In genomic region chr4:87934157-87934704, GRCh38 we compare ENCODE assay signal across 39 cellular contexts. TPM values are rescaled to one million over a fixed set of nuclear protein-coding genes. Genes with fewer than 3 reads are reported as not detected.
"Had no signal": no experiment of that assay in that cellular context is flagged by ENCODE, and none has a peak within 500 bp of the region (broad histone marks: within the 10 kb centered on the region; RNA-seq: fewer than 3 reads in every experiment).

No MANE protein-coding gene starts in this region.

- H3K27ac Mint-ChIP-seq: activated CD4-positive, alpha-beta memory T cell treated with anti-CD3 and anti-CD28 coated beads for 36 hours; activated CD4-positive, alpha-beta T cell treated with anti-CD3 and anti-CD28 coated beads for 36 hours; activated CD4-positive, alpha-beta T cell treated with anti-CD3 and anti-CD28 coated beads, Interleukin-2, amount 10 ng/mL, durations not matched to agents 24 days and 14 days; activated CD8-positive, alpha-beta memory T cell treated with anti-CD3 and anti-CD28 coated beads, Interleukin-2, amount 10 ng/mL, durations not matched to agents 7 days and 5 days; activated CD8-positive, alpha-beta T cell treated with anti-CD3 and anti-CD28 coated beads, Interleukin-2, amount 10 ng/mL, durations not matched to agents 7 days and 5 days; activated naive CD4-positive, alpha-beta T cell treated with anti-CD3 and anti-CD28 coated beads for 36 hours; activated naive CD4-positive, alpha-beta T cell treated with anti-CD3 and anti-CD28 coated beads, Interleukin-2, amount 50 U/mL, for 24 hours; activated naive CD8-positive, alpha-beta T cell treated with anti-CD3 and anti-CD28 coated beads for 36 hours; activated naive CD8-positive, alpha-beta T cell treated with anti-CD3 and anti-CD28 coated beads, Interleukin-2, amount 50 U/mL, for 24 hours; activated T-helper 1 cell treated with anti-CD3 and anti-CD28 coated beads, Interleukin-12 subunit alpha, Interleukin-12 subunit beta, Interleukin-2, Interleukin-4 antibody, amounts not matched to agents 30 ng/mL and 10 ng/mL and 1 ng/mL, durations not matched to agents 14 hours and 24 hours and 36 hours; activated T-helper 2 cell treated with anti-CD3 and anti-CD28 coated beads, Interferon-gamma antibody, Interleukin-2, Interleukin-4, amounts not matched to agents 10 μg/mL and 5 μg/mL and 100 μg/mL, durations not matched to agents 14 hours and 24 hours and 36 hours; effector memory CD8-positive, alpha-beta T cell; T-helper 2 cell treated with Interferon-gamma antibody and Interleukin-4, amounts not matched to agents 5 μg/mL and 100 μg/mL, for 36 hours had no signal

- H3K36me3 Mint-ChIP-seq: activated CD4-positive, alpha-beta memory T cell treated with anti-CD3 and anti-CD28 coated beads for 36 hours; activated CD8-positive, alpha-beta memory T cell treated with anti-CD3 and anti-CD28 coated beads, Interleukin-2, amount 10 ng/mL, durations not matched to agents 7 days and 5 days; activated naive CD4-positive, alpha-beta T cell treated with anti-CD3 and anti-CD28 coated beads, Interleukin-2, amount 50 U/mL, for 24 hours; activated naive CD8-positive, alpha-beta T cell treated with anti-CD3 and anti-CD28 coated beads for 36 hours had no signal

- H3K9me3 Mint-ChIP-seq: activated CD4-positive, alpha-beta T cell treated with anti-CD3 and anti-CD28 coated beads, Interleukin-2, amount 10 ng/mL, durations not matched to agents 24 days and 14 days; activated naive CD8-positive, alpha-beta T cell treated with anti-CD3 and anti-CD28 coated beads, Interleukin-2, amount 50 U/mL, for 24 hours; activated T-helper 1 cell treated with anti-CD3 and anti-CD28 coated beads, Interleukin-12 subunit alpha, Interleukin-12 subunit beta, Interleukin-2, Interleukin-4 antibody, amounts not matched to agents 30 ng/mL and 10 ng/mL and 1 ng/mL, durations not matched to agents 14 hours and 24 hours and 36 hours had no signal

- ATAC-seq: activated CD4-positive, alpha-beta T cell treated with anti-CD3 and anti-CD28 coated beads for 36 hours; activated CD8-positive, alpha-beta memory T cell treated with anti-CD3 and anti-CD28 coated beads, Interleukin-2, amount 10 ng/mL, durations not matched to agents 7 days and 5 days; activated CD8-positive, alpha-beta T cell treated with anti-CD3 and anti-CD28 coated beads, Interleukin-2, amount 10 ng/mL, durations not matched to agents 7 days and 5 days; activated naive CD8-positive, alpha-beta T cell treated with anti-CD3 and anti-CD28 coated beads, Interleukin-2, amount 50 U/mL, for 24 hours; body of pancreas; effector memory CD8-positive, alpha-beta T cell; gastroesophageal sphincter; heart right ventricle had no signal

- FAIRE-seq: colon, endometrium, endothelial cell of umbilical vein had no signal

- H3K4me1 Mint-ChIP-seq: activated CD4-positive, alpha-beta T cell treated with anti-CD3 and anti-CD28 coated beads for 36 hours; activated CD4-positive, alpha-beta T cell treated with anti-CD3 and anti-CD28 coated beads, Interleukin-2, amount 10 ng/mL, durations not matched to agents 24 days and 14 days; activated CD8-positive, alpha-beta memory T cell treated with anti-CD3 and anti-CD28 coated beads, Interleukin-2, amount 10 ng/mL, durations not matched to agents 7 days and 5 days; activated naive CD4-positive, alpha-beta T cell treated with anti-CD3 and anti-CD28 coated beads, Interleukin-2, amount 50 U/mL, for 24 hours; activated naive CD8-positive, alpha-beta T cell treated with anti-CD3 and anti-CD28 coated beads for 36 hours; activated naive CD8-positive, alpha-beta T cell treated with anti-CD3 and anti-CD28 coated beads, Interleukin-2, amount 50 U/mL, for 24 hours had no signal

- H3K79me2 ChIP-seq: hepatocyte had no signal

- H3K4me2 ChIP-seq: hepatocyte had no signal

- H3K9me3 ChIP-seq: body of pancreas, esophagus squamous epithelium had no signal

- H3K4me3 Mint-ChIP-seq: activated CD4-positive, alpha-beta memory T cell treated with anti-CD3 and anti-CD28 coated beads for 36 hours; activated CD4-positive, alpha-beta T cell treated with anti-CD3 and anti-CD28 coated beads for 36 hours; activated CD4-positive, alpha-beta T cell treated with anti-CD3 and anti-CD28 coated beads, Interleukin-2, amount 10 ng/mL, durations not matched to agents 24 days and 14 days; activated CD8-positive, alpha-beta memory T cell treated with anti-CD3 and anti-CD28 coated beads, Interleukin-2, amount 10 ng/mL, durations not matched to agents 7 days and 5 days; activated CD8-positive, alpha-beta T cell treated with anti-CD3 and anti-CD28 coated beads, Interleukin-2, amount 10 ng/mL, durations not matched to agents 7 days and 5 days; activated naive CD4-positive, alpha-beta T cell treated with anti-CD3 and anti-CD28 coated beads for 36 hours; activated naive CD4-positive, alpha-beta T cell treated with anti-CD3 and anti-CD28 coated beads, Interleukin-2, amount 50 U/mL, for 24 hours; activated naive CD8-positive, alpha-beta T cell treated with anti-CD3 and anti-CD28 coated beads for 36 hours; activated naive CD8-positive, alpha-beta T cell treated with anti-CD3 and anti-CD28 coated beads, Interleukin-2, amount 50 U/mL, for 24 hours; activated T-helper 1 cell treated with anti-CD3 and anti-CD28 coated beads, Interleukin-12 subunit alpha, Interleukin-12 subunit beta, Interleukin-2, Interleukin-4 antibody, amounts not matched to agents 30 ng/mL and 10 ng/mL and 1 ng/mL, durations not matched to agents 14 hours and 24 hours and 36 hours; effector memory CD8-positive, alpha-beta T cell; T-helper 2 cell treated with Interferon-gamma antibody and Interleukin-4, amounts not matched to agents 5 μg/mL and 100 μg/mL, for 36 hours had no signal

- H3K4me1 ChIP-seq: adrenal gland, body of pancreas, esophagus squamous epithelium, gastroesophageal sphincter, heart right ventricle had no signal

- H3K4me3 ChIP-seq: adrenal gland, body of pancreas, esophagus squamous epithelium, gastroesophageal sphincter, heart right ventricle, hepatocyte had no signal

- H2AFZ ChIP-seq: hepatocyte had no signal

- H3K27ac ChIP-seq: adrenal gland, body of pancreas, epithelial cell of prostate, esophagus squamous epithelium, gastroesophageal sphincter, heart right ventricle, hepatocyte, WERI-Rb-1 had no signal

- DNase-seq: activated CD4-positive, alpha-beta memory T cell treated with anti-CD3 and anti-CD28 coated beads for 36 hours; activated CD4-positive, alpha-beta T cell treated with anti-CD3 and anti-CD28 coated beads for 36 hours; activated CD4-positive, alpha-beta T cell treated with anti-CD3 and anti-CD28 coated beads, Interleukin-2, amount 10 ng/mL, durations not matched to agents 24 days and 14 days; activated CD4-positive, CD25-positive, alpha-beta regulatory T cell; activated CD4-positive, CD25-positive, alpha-beta regulatory T cell treated with anti-CD3 and anti-CD28 coated beads, Interleukin-2, amount 50 U/mL, for 72 hours; activated CD8-positive, alpha-beta memory T cell treated with anti-CD3 and anti-CD28 coated beads, Interleukin-2, amount 10 ng/mL, durations not matched to agents 7 days and 5 days; activated CD8-positive, alpha-beta memory T cell treated with anti-CD3 and anti-CD28 coated beads, Interleukin-2, amount 50 U/mL, for 4 hours; activated CD8-positive, alpha-beta T cell treated with anti-CD3 and anti-CD28 coated beads, Interleukin-2, amount 10 ng/mL, durations not matched to agents 7 days and 5 days; activated effector memory CD4-positive, alpha-beta T cell treated with anti-CD3 and anti-CD28 coated beads, Interleukin-2, amount 50 U/mL, for 16 hours; activated naive CD4-positive, alpha-beta T cell treated with anti-CD3 and anti-CD28 coated beads for 36 hours; activated naive CD8-positive, alpha-beta T cell treated with anti-CD3 and anti-CD28 coated beads for 36 hours; activated naive CD8-positive, alpha-beta T cell treated with anti-CD3 and anti-CD28 coated beads, Interleukin-2, amount 50 U/mL, for 24 hours; activated T-cell treated with anti-CD3 and anti-CD28 coated beads, Interleukin-2, amount 50 U/mL, for 1 hour; activated T-cell treated with anti-CD3 and anti-CD28 coated beads, Interleukin-2, amount 50 U/mL, for 48 hours; adrenal gland; amygdala; aorta; body of pancreas; caudate nucleus; cortex of kidney; dermis blood vessel endothelial cell; effector CD4-positive, alpha-beta T cell; effector memory CD8-positive, alpha-beta T cell; esophagus squamous epithelium; foreskin melanocyte; heart right ventricle; T1000; WERI-Rb-1 had no signal

- H3K36me3 ChIP-seq: adrenal gland, esophagus squamous epithelium, gastroesophageal sphincter, heart right ventricle, WERI-Rb-1 had no signal

- H3K27me3 ChIP-seq: adrenal gland, body of pancreas, esophagus squamous epithelium, gastroesophageal sphincter, heart right ventricle, hepatocyte had no signal

RNA-seq across cellular contexts. Expression of gene SPP1, which starts 41.3 kb away (rescaled TPM):
- total RNA-seq: activated CD4-positive, alpha-beta T cell treated with anti-CD3 and anti-CD28 coated beads for 36 hours; activated CD8-positive, alpha-beta memory T cell treated with anti-CD3 and anti-CD28 coated beads for 36 hours; activated CD8-positive, alpha-beta T cell treated with anti-CD3 and anti-CD28 coated beads, Interleukin-2, amount 10 ng/mL, durations not matched to agents 7 days and 5 days; activated naive CD4-positive, alpha-beta T cell treated with anti-CD3 and anti-CD28 coated beads for 36 hours; endothelial cell of umbilical vein had no signal
- polyA plus RNA-seq: endothelial cell of umbilical vein had no signal
